ENCODE assay signal across 8 cellular contexts in the genomic region with DNA sequence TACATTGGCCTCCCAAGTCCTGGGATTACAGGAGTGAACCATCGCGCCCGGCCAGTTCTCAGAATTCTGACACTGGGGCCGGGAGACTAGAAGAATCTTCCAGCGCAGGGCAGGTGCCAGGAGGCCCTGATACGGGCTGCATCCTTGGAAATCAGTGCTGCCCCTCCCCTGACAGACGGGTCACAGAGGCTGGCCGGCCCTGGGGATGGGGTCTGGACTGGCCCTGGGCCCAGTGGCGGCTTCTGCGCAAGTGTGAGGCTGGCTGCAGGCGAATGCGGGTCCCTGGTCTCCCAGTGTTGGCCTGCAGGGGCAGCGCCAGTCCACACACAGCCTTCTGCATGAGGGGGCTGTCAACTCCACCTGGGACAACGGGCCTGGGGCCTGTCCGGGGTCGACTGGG. TPM values are rescaled to one million over a fixed set of nuclear protein-coding genes. Genes with fewer than 3 reads are reported as not detected.
DNase-seq lines count a peak whose midpoint lies in the region; ATAC-seq, FAIRE-seq and TF ChIP-seq lines count a peak whose summit lies in the region.

No MANE protein-coding gene starts in this region.

- no peak overlapping the region for H3K56ac ChIP-seq in H1 (replicated peaks; ENCODE audit: insufficient read length, low read depth, low read length)

- DNase-seq in D341Med (ENCODE audit: low spot score) (peak; percentile 54), PC-3 (no peak), H1 (ENCODE audit: low read depth in 1 of 2, low spot score in 2 of 2) (peak; percentile 47 to 82), posterior vena cava (ENCODE audit: low spot score) (peak; percentile 79), KG1 (lab: John Stamatoyannopoulos, UW) (no peak)

- H2AK5ac ChIP-seq in H1 (ENCODE audit: low read depth, low read length) = no peak overlapping the region

- H3K23ac ChIP-seq in H1 (ENCODE audit: insufficient read length) = no peak overlapping the region

- H4K5ac ChIP-seq in H1 (ENCODE audit: insufficient read length, low read depth, low read length) = no peak overlapping the region

- H3K4me2 ChIP-seq in PC-3 (ENCODE audit: low read length) (no peak overlapping the region), H1 (ENCODE audit: insufficient read depth in 1 of 2, low read depth in 2 of 2, low read length in 2 of 2) (peak overlapping the region in 1 of 2 experiments; percentile 82; a peak in 1 of 4 replicates)

- no peak for TF ChIP-seq EP300 in H1 (IDR thresholded peaks at IDR 0.05; ENCODE audit: borderline replicate concordance in 1 of 2, low read depth in 2 of 2, low read length in 2 of 2)

- H3K27me3 ChIP-seq in PC-3 (ENCODE audit: low read length) = no peaks in the 10 kb centered on the region
- H3K27me3 ChIP-seq in H1 (replicated peaks in 1 of 4; ENCODE audit: control insufficient read depth in 3 of 4, extremely low read depth in 1 of 4, insufficient read depth in 3 of 4, low read length in 3 of 4) = peaks cover 0 to 6% (median 0%) of the 10 kb centered on the region in 4 experiments; a peak in 2 of 7 replicates

- peaks cover 4% of the 10 kb centered on the region; the same call in 1 of the 2 replicates for H4K20me1 ChIP-seq in PC-3 (ENCODE audit: low read length)
- peaks cover 0 to 13% of the 10 kb centered on the region in 2 experiments for H4K20me1 ChIP-seq in H1 (replicated peaks in 1 of 2; ENCODE audit: control insufficient read depth in 1 of 2, insufficient read depth in 2 of 2, low read length in 2 of 2)

- no TSS peak for BruUV-seq in PC-3 (replicated peaks; lab: Mats Ljungman, UMichigan)

- H2BK15ac ChIP-seq in H1 (ENCODE audit: low read length) = no peak overlapping the region

- H4K8ac ChIP-seq in H1 (ENCODE audit: extremely low read depth, insufficient read depth, low read length) = peak overlapping the region; percentile 28; the same call in 1 of the 2 replicates

- H3K36me3 ChIP-seq in PC-3 (ENCODE audit: low read depth, low read length) = no peaks in the 10 kb centered on the region
- peaks cover 0 to 3% (median 0%) of the 10 kb centered on the region in 4 experiments; a peak in 3 of 8 replicates for H3K36me3 ChIP-seq in H1 (ENCODE audit: control insufficient read depth in 2 of 4, insufficient read depth in 4 of 4, low read length in 3 of 4)

- no peak for FAIRE-seq in H1 (lab: Jason Lieb, UNC)

- intact Hi-C loops in PC-3 (cut with micrococcal nuclease) (loop anchor here (5.0 kb wide), 1 partner anchor 184 kb away; no protein-coding TSS in a partner anchor), posterior vena cava (cut with DNase I) (loop anchor here in 1 of 2 donors (5.0 kb wide), 1 partner anchor 146 kb away; no protein-coding TSS in a partner anchor)

- TF ChIP-seq POLR2A in H1 (IDR thresholded peaks at IDR 0.05; ENCODE audit: control extremely low read depth in 1 of 2, low read depth in 2 of 2, low read length in 2 of 2) = no peak

- peaks cover 7% of the 10 kb centered on the region; the same call in 1 of the 2 replicates for H3K23me2 ChIP-seq in H1 (ENCODE audit: low read depth, low read length)

- H3K9ac ChIP-seq in PC-3 (ENCODE audit: low read length) = no peak overlapping the region
- H3K9ac ChIP-seq in H1 (replicated peaks in 1 of 4; ENCODE audit: extremely low read depth in 1 of 4, low read depth in 3 of 4, low read length in 3 of 4) = no peak overlapping the region

- H3K9me2 ChIP-seq in PC-3 (replicated peaks; ENCODE audit: low read length) = no peaks in the 10 kb centered on the region

- H3K18ac ChIP-seq in H1 (ENCODE audit: extremely low read depth, low read length) = no peak overlapping the region

- H2AFZ ChIP-seq in PC-3 (ENCODE audit: low read length) (no peak overlapping the region), H1 (ENCODE audit: low read length) (no peak overlapping the region)

- H3K14ac ChIP-seq in H1 (ENCODE audit: insufficient read length) = no peak overlapping the region

- ATAC-seq in PC-3 (no peak), HG03565 (IDR thresholded peaks at IDR 0.05; ENCODE audit: unreplicated experiment) (no peak), GM18909 (IDR thresholded peaks at IDR 0.05; ENCODE audit: poor library complexity, unreplicated experiment) (no peak), GM19351 (IDR thresholded peaks at IDR 0.05; ENCODE audit: unreplicated experiment) (no peak)

- peak; percentile 80 for TF ChIP-seq RAD21 in H1 (IDR thresholded peaks at IDR 0.05 in 1 of 2, conservative IDR thresholded peaks at IDR 0.05 in 1 of 2; ENCODE audit: low read depth in 2 of 2, low read length in 2 of 2)

- H3K9me3 ChIP-seq in PC-3 (ENCODE audit: low read length) (no peaks in the 10 kb centered on the region), H1 (ENCODE audit: insufficient read depth in 2 of 2, low read depth in 1 of 2, low read length in 1 of 2) (no peaks in the 10 kb centered on the region; a peak in 1 of 4 replicates)

- no peak overlapping the region for H2BK120ac ChIP-seq in H1 (replicated peaks; ENCODE audit: low read depth, low read length)

- H3F3A ChIP-seq in PC-3 (ENCODE audit: low read length, unreplicated experiment) = no peaks in the 10 kb centered on the region

- peaks cover 4% of the 10 kb centered on the region for H3K79me1 ChIP-seq in H1 (ENCODE audit: low read depth, low read length)

- peak; percentile 23; the same call in 1 of the 2 replicates for TF ChIP-seq CTCF in PC-3 (conservative IDR thresholded peaks at IDR 0.05; ENCODE audit: low read depth, low read length)
- TF ChIP-seq CTCF in H1 (IDR thresholded peaks at IDR 0.05; ENCODE audit: control extremely low read depth in 1 of 3, insufficient read depth in 1 of 3, low read depth in 1 of 3, low read length in 3 of 3) = peak in 2 of 3 experiments; percentile 76 to 80; a peak in 3 of 4 replicates

- CTCF ChIA-PET in PC-3 (lab: Charles Lee) = no interaction called here
- CTCF ChIA-PET in H1 (lab: Charles Lee; ENCODE audit: partially characterized antibody) = interaction anchor here (0.7 to 3.5 kb wide), 19 partner anchors 9 to 230 kb away, joined by 3 to 24 read pairs (median 4); no protein-coding TSS in a partner anchor

- H3K4me3 ChIP-seq in PC-3 (ENCODE audit: low read length) (no peak overlapping the region), H1 (ENCODE audit: extremely low read depth in 1 of 4, insufficient read depth in 2 of 4, low read depth in 3 of 4, low read length in 4 of 4) (no peak overlapping the region)

- POLR2A ChIA-PET in PC-3 (lab: Charles Lee; ENCODE audit: unreplicated experiment) (no interaction called here), H1 (lab: Charles Lee; ENCODE audit: partially characterized antibody) (no interaction called here)

- H3K27ac ChIP-seq in PC-3 (ENCODE audit: low read length) (no peak overlapping the region), H1 (ENCODE audit: low read depth, low read length) (no peak overlapping the region)

- no peak overlapping the region for H2BK5ac ChIP-seq in H1 (ENCODE audit: low read depth, low read length)

- H3K4me1 ChIP-seq in PC-3 (ENCODE audit: insufficient read depth, low read length) = peaks cover 17% of the 10 kb centered on the region
- peaks cover 0 to 7% (median 4%) of the 10 kb centered on the region in 4 experiments; a peak in 5 of 7 replicates for H3K4me1 ChIP-seq in H1 (replicated peaks in 1 of 4; ENCODE audit: control insufficient read depth in 3 of 4, insufficient read depth in 4 of 4, low read length in 3 of 4)

- H2BK12ac ChIP-seq in H1 (ENCODE audit: low read depth, low read length) = no peak overlapping the region

- H3K79me2 ChIP-seq in PC-3 (ENCODE audit: low read length) (peaks cover 29% of the 10 kb centered on the region), H1 (ENCODE audit: control insufficient read depth in 1 of 2, insufficient read depth in 2 of 2, low read length in 2 of 2) (peaks cover 0 to 2% of the 10 kb centered on the region in 2 experiments; a peak in 1 of 4 replicates)

- WGBS in H1 (ENCODE audit: extremely low coverage in 1 of 2, insufficient coverage in 1 of 2, insufficient read length in 1 of 2, insufficient replicate concordance in 2 of 2, low coverage in 1 of 2, low lambda C conversion rate in 2 of 2, missing lambda C conversion rate in 1 of 2), 2 experiments = 73% methylated on average over 16 of the region's 16 CpGs; no CpG with 5 or more reads in 1 of the 2 experiments

- H3K4ac ChIP-seq in H1 (replicated peaks; ENCODE audit: insufficient read length, low read depth, low read length) = no peak overlapping the region

- H2BK20ac ChIP-seq in H1 (ENCODE audit: low read length) = no peak overlapping the region

- H4K91ac ChIP-seq in H1 (replicated peaks; ENCODE audit: insufficient read length, low read length) = no peak overlapping the region

TF ChIP-seq in H1, 55 proteins besides CTCF, POLR2A, EP300 and RAD21 (continues in another document):
- TF ChIP-seq CBX8 (IDR thresholded peaks at IDR 0.05; ENCODE audit: borderline replicate concordance, low read depth, low read length) = no peak
- no peak for TF ChIP-seq HDAC6 (IDR thresholded peaks at IDR 0.05; ENCODE audit: low read depth, low read length)
- TF ChIP-seq TBP (IDR thresholded peaks at IDR 0.05; ENCODE audit: low read depth, low read length) = no peak
- no peak for TF ChIP-seq CEBPB (IDR thresholded peaks at IDR 0.05; ENCODE audit: low read depth, low read length)
- TF ChIP-seq GTF2F1 (IDR thresholded peaks at IDR 0.05; ENCODE audit: borderline replicate concordance, low read depth, low read length) = no peak

RNA-seq across cellular contexts. Expression of gene TBC1D9B, which starts 0.8 kb away (rescaled TPM):
- 44.9 and 67.7 TPM in 2 replicates for total RNA-seq in PC-3 (2014; rRNA removed)
- 49.9 and 57.1 TPM in 2 replicates for total RNA-seq in H1 (2021; fragmentation: NEBNext Ultra II Directional; extraction: Animal tissue kit (Norgen Biotek cat#: 25700))
- polyA plus RNA-seq in H1 (2011; rRNA removed) = 33.6 and 46.3 TPM in 2 replicates
- 43.4 TPM for polyA plus RNA-seq in H1 (2011; cell fraction: cytosol; rRNA removed)
- polyA plus RNA-seq in H1 (2011; cell fraction: nucleus; rRNA removed) = 231 TPM
- polyA plus RNA-seq in H1 (2012, experiment 1 of 2) = 38.8 to 53.8 TPM (median 48.2 TPM) in 4 replicates
- 35.0 TPM for polyA plus RNA-seq in H1 (2012, experiment 2 of 2)
- polyA plus RNA-seq in H1 (2013, experiment 1 of 2) = 32.9 TPM
- polyA plus RNA-seq in H1 (2013, experiment 2 of 2) = 34.5 TPM
- polyA minus RNA-seq in H1 (2011; rRNA and poly(A)+ RNA removed) = 43.7 and 44.0 TPM in 2 replicates
- 30.5 TPM for polyA minus RNA-seq in H1 (2011; cell fraction: cytosol; rRNA and poly(A)+ RNA removed)
- polyA minus RNA-seq in H1 (2011; cell fraction: nucleus; rRNA and poly(A)+ RNA removed) = 60.0 TPM
- 10 to 100 TPM; 85.0 to 90.5 TPM for total RNA-seq in posterior vena cava

RNA-seq across cellular contexts. Expression of gene MRNIP, which starts 49.9 kb away (rescaled TPM):
- total RNA-seq in PC-3 (2014; rRNA removed) (20.2 and 26.1 TPM in 2 replicates), posterior vena cava (10 to 100 TPM; 17.3 to 20.1 TPM)
- total RNA-seq in H1 (2021; fragmentation: NEBNext Ultra II Directional; extraction: Animal tissue kit (Norgen Biotek cat#: 25700)) = 22.2 and 29.6 TPM in 2 replicates
- 29.6 and 42.5 TPM in 2 replicates for polyA plus RNA-seq in H1 (2011; rRNA removed)
- polyA plus RNA-seq in H1 (2011; cell fraction: cytosol; rRNA removed) = 41.4 TPM
- polyA plus RNA-seq in H1 (2011; cell fraction: nucleus; rRNA removed) = 213 TPM
- 28.3 to 30.2 TPM (median 29.2 TPM) in 4 replicates for polyA plus RNA-seq in H1 (2012, experiment 1 of 2)
- 10.6 TPM for polyA plus RNA-seq in H1 (2012, experiment 2 of 2)
- 27.2 TPM for polyA plus RNA-seq in H1 (2013, experiment 1 of 2)
- 24.3 TPM for polyA plus RNA-seq in H1 (2013, experiment 2 of 2)
- 21.4 and 22.4 TPM in 2 replicates for polyA minus RNA-seq in H1 (2011; rRNA and poly(A)+ RNA removed)
- polyA minus RNA-seq in H1 (2011; cell fraction: cytosol; rRNA and poly(A)+ RNA removed) = 10.3 TPM
- polyA minus RNA-seq in H1 (2011; cell fraction: nucleus; rRNA and poly(A)+ RNA removed) = 30.9 TPM

Comparison
In these comparisons a context has a peak if more than half of its experiments do, and no peak if none do; other contexts are left out.
1. DNase-seq: peak in D341Med (single experiment), H1 (2 of 2) and posterior vena cava (single experiment); none in PC-3 (single experiment) and KG1 (single experiment).